Comparison of ENCODE assay signal across 17 cellular contexts in the genomic region with DNA sequence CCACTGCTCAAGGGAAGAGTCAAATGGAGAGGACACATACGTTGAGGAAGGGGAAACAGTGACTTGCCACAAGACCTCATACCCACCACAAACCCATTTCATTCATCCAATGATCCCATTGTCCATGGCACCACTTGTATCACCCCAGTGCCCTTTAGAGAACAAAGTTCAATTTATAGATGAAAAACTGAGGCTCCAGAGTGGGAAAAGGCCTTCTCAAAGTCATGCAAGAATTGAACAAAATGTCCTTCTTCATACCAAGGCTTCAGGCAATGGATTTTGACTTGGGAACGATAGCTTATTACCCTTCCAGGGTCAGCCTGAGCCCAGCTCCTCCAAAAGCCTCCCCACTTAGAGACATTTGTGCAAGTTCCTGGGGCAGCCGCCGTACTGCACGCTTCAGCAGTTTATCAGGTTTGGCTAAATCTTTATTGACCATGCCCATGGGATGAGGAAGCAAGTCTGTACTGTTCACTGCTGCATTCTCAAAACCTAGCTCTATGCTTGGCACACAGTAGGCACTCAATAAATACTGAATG. TPM values are rescaled to one million over a fixed set of nuclear protein-coding genes. Genes with fewer than 3 reads are reported as not detected.
DNase-seq lines count a peak whose midpoint lies in the region; ATAC-seq and TF ChIP-seq lines count a peak whose summit lies in the region.
"Had no signal": no experiment of that assay in that cellular context is flagged by ENCODE, and none has a peak within 500 bp of the region (broad histone marks: within the 10 kb centered on the region; RNA-seq: fewer than 3 reads in every experiment).

No MANE protein-coding gene starts in this region.

- H3K4me1 ChIP-seq in neutrophil (ENCODE audit: control insufficient read depth in 1 of 2, insufficient read depth in 1 of 2, low read depth in 1 of 2, low read length in 1 of 2), result no peaks in the 10 kb centered on the region
- H3K4me1 ChIP-seq in sigmoid colon, result peaks cover 0 to 21% (median 6%) of the 10 kb centered on the region in 4 donors

- no peak for TF ChIP-seq EP300 in sigmoid colon (IDR thresholded peaks at IDR 0.05)

- H3K9me3 ChIP-seq in neutrophil (no peaks in the 10 kb centered on the region), sigmoid colon (no peaks in the 10 kb centered on the region)
- H3K9me3 ChIP-seq: Caco-2, HAP-1 had no signal

- ATAC-seq in HG02678 (IDR thresholded peaks at IDR 0.05; ENCODE audit: unreplicated experiment), result no peak
- ATAC-seq in HG03520 (IDR thresholded peaks at IDR 0.05; ENCODE audit: unreplicated experiment), result no peak
- ATAC-seq: CD8-positive, alpha-beta T cell had no signal

- TF ChIP-seq POLR2A in sigmoid colon (IDR thresholded peaks at IDR 0.05), result no peak

- H3K36me3 ChIP-seq in neutrophil (peaks cover 39% of the 10 kb centered on the region), sigmoid colon (peaks cover 0 to 19% (median 4%) of the 10 kb centered on the region in 4 donors)

- H3K27ac ChIP-seq in RWPE1 (peak overlapping the region; percentile 65), neutrophil (peak overlapping the region; percentile 3), sigmoid colon (no peak overlapping the region)

- intact Hi-C loops in sigmoid colon (cut with DNase I), result loop anchor here (5.0 kb wide), 2 partner anchors 187 to 267 kb away; partner anchors contain the start of gene TRERF1

- 91 to 94% methylated on average over 5 of the region's 5 CpGs for WGBS in sigmoid colon, 2 donors

- DNase-seq in RWPE1 (ENCODE audit: low spot score) (no peak), foreskin melanocyte (peak; percentile 75), sigmoid colon (peak; percentile 53), cerebellum (ENCODE audit: low spot score) (no peak), NCI-H345 treated with DMSO at 0.1 percent for 48 hours (lab: John Stamatoyannopoulos, UW; ENCODE audit: unreplicated experiment) (no peak)
- DNase-seq: C1 segment of cervical spinal cord; Caco-2; CD4-positive, CD25-positive, alpha-beta regulatory T cell; CD8-positive, alpha-beta T cell; DMS153; DND-41; GOT3; HFFc6 had no signal

- POLR2A ChIA-PET in RWPE1 (lab: Yijun Ruan, JAX; ENCODE audit: low non-redundant PET), result interaction anchor here (0.6 kb wide), 1 partner anchor 38 kb away, joined by 3 read pairs; no protein-coding TSS in a partner anchor

- H3K27me3 ChIP-seq in neutrophil (no peaks in the 10 kb centered on the region), sigmoid colon (no peaks in the 10 kb centered on the region)

- TF ChIP-seq CTCF in RWPE1 (conservative IDR thresholded peaks at IDR 0.05; ENCODE audit: low read depth), result no peak
- no peak for TF ChIP-seq CTCF in neutrophil (IDR thresholded peaks at IDR 0.05)
- no peak for TF ChIP-seq CTCF in sigmoid colon (IDR thresholded peaks at IDR 0.05)

- H3K4me3 ChIP-seq in neutrophil (ENCODE audit: low read depth in 1 of 2, low read length in 1 of 2) (no peak overlapping the region), sigmoid colon (no peak overlapping the region)
- H3K4me3 ChIP-seq: HAP-1 had no signal

- CTCF ChIA-PET in RWPE1 (lab: Yijun Ruan, JAX), result interaction anchor here (0.7 to 0.8 kb wide), 2 partner anchors 267 to 283 kb away, joined by 3 to 4 read pairs; no protein-coding TSS in a partner anchor

RNA-seq across cellular contexts. Expression of gene MRPS10, which starts 47.3 kb away (rescaled TPM):
- total RNA-seq in sigmoid colon (10 to 100 TPM; 27.7 to 35.2 (median 32.8) TPM), cerebellum (29.3 TPM)
- 10 to 100 TPM; 28.8 to 41.4 (median 33.0) TPM for polyA plus RNA-seq in sigmoid colon

Comparison
In these comparisons a context has a peak if more than half of its experiments do, and no peak if none do; other contexts are left out.
1. DNase-seq: peak in foreskin melanocyte (single experiment) and sigmoid colon (single experiment); none in RWPE1 (single experiment), cerebellum (single experiment) and NCI-H345 treated with DMSO at 0.1 percent for 48 hours (single experiment).
2. H3K27ac ChIP-seq: peak in RWPE1 (single experiment) and neutrophil (single experiment); none in sigmoid colon (0 of 4).